ENCODE assay signal across 20 cellular contexts in the genomic region with DNA sequence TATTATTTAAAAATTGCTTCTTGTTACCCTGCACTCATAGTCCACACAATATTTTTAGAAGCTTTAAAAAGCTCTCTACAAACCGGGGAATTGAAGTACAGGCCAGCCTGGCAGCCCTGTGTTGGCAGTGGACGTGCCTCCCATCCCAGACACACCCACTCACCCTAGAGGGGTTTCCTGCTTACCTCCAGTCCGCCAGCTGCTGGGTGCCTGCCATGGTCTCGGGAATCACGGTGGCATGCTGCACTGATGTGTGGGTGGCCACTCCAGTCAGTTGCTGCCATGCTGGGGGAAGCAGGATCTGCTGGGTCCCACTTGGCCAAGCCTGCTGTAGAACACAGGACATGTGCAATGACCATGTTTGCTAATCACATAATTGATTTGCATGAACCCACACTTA.
DNase-seq lines count a peak whose midpoint lies in the region; ATAC-seq and TF ChIP-seq lines count a peak whose summit lies in the region.
"Had no signal": no experiment of that assay in that cellular context is flagged by ENCODE, and none has a peak within 500 bp of the region (broad histone marks: within the 10 kb centered on the region; RNA-seq: fewer than 3 reads in every experiment).

No MANE protein-coding gene starts in this region.

- H3K9me3 ChIP-seq in cardiac muscle cell (ENCODE audit: low read depth): no peaks in the 10 kb centered on the region
- no peaks in the 10 kb centered on the region for H3K9me3 ChIP-seq in trophoblast cell (ENCODE audit: insufficient read depth, low read depth, low read length)
- no peaks in the 10 kb centered on the region for H3K9me3 ChIP-seq in mucosa of descending colon
- H3K9me3 ChIP-seq: SJSA1 had no signal

- H2BK120ac ChIP-seq in trophoblast cell (ENCODE audit: insufficient read depth, low read length, poor library complexity): no peak overlapping the region

- ATAC-seq in activated CD8-positive, alpha-beta memory T cell treated with anti-CD3 and anti-CD28 coated beads, Interleukin-2, amount 10 ng/mL, durations not matched to agents 7 days and 5 days: no peak
- ATAC-seq in left ventricle myocardium superior (peak; percentile 85), mucosa of descending colon (no peak)

- no peak overlapping the region for H2AK5ac ChIP-seq in trophoblast cell (ENCODE audit: low read length)

- CTCF ChIA-PET in activated CD8-positive, alpha-beta memory T cell treated with anti-CD3 and anti-CD28 coated beads, Interleukin-2, amount 10 ng/mL, durations not matched to agents 7 days and 5 days (lab: Charles Lee): interaction anchor here (0.7 to 3.6 kb wide), 10 partner anchors 11 to 401 kb away, joined by 3 to 10 read pairs (median 3); no protein-coding TSS in a partner anchor

- peaks cover 11% of the 10 kb centered on the region for H3K36me3 Mint-ChIP-seq in activated CD8-positive, alpha-beta memory T cell treated with anti-CD3 and anti-CD28 coated beads, Interleukin-2, amount 10 ng/mL, durations not matched to agents 7 days and 5 days

- no peaks in the 10 kb centered on the region for H3K79me2 ChIP-seq in trophoblast cell (ENCODE audit: control insufficient read depth, insufficient read depth, low read length, poor library complexity)

- H2BK5ac ChIP-seq in trophoblast cell (ENCODE audit: low read depth, low read length, poor library complexity): no peak overlapping the region

- no CpG with 5 or more reads among the region's 5 CpGs for WGBS in trophoblast cell (ENCODE audit: extremely low coverage, insufficient coverage, insufficient read length)

- no peaks in the 10 kb centered on the region for H3K4me1 Mint-ChIP-seq in activated CD8-positive, alpha-beta memory T cell treated with anti-CD3 and anti-CD28 coated beads, Interleukin-2, amount 10 ng/mL, durations not matched to agents 7 days and 5 days

- H4K12ac ChIP-seq in trophoblast cell (ENCODE audit: low read depth, low read length): no peak overlapping the region

- no peak overlapping the region for H2AFZ ChIP-seq in trophoblast cell (ENCODE audit: insufficient read depth, low read length, poor library complexity)

- intact Hi-C loops in left ventricle myocardium superior (cut with micrococcal nuclease): no loop called here
- intact Hi-C loops in mucosa of descending colon (cut with DNase I, micrococcal nuclease): no loop called here

- H3K18ac ChIP-seq in trophoblast cell (ENCODE audit: low read length): no peak overlapping the region

- H4K91ac ChIP-seq in trophoblast cell (ENCODE audit: low read depth, low read length): no peak overlapping the region

- no peaks in the 10 kb centered on the region for H3K79me1 ChIP-seq in trophoblast cell (ENCODE audit: low read length)

- H3K14ac ChIP-seq in trophoblast cell (ENCODE audit: low read length): no peak overlapping the region

- no peak overlapping the region for H2BK12ac ChIP-seq in trophoblast cell (ENCODE audit: low read length)

- H3K23ac ChIP-seq in trophoblast cell (ENCODE audit: low read length): no peak overlapping the region

- no peak overlapping the region for H3K4me2 ChIP-seq in trophoblast cell (ENCODE audit: low read length)

- no peak overlapping the region for H3K4me3 Mint-ChIP-seq in activated CD8-positive, alpha-beta memory T cell treated with anti-CD3 and anti-CD28 coated beads, Interleukin-2, amount 10 ng/mL, durations not matched to agents 7 days and 5 days

- H3K27ac ChIP-seq in cardiac muscle cell: peak overlapping the region; percentile 70
- H3K27ac ChIP-seq in trophoblast cell (ENCODE audit: low read depth, low read length): no peak overlapping the region
- H3K27ac ChIP-seq: SJSA1 had no signal

- H3K27me3 ChIP-seq in cardiac muscle cell (no peaks in the 10 kb centered on the region), trophoblast cell (ENCODE audit: insufficient read depth, low read length) (no peaks in the 10 kb centered on the region)
- H3K27me3 ChIP-seq: SJSA1 had no signal

- no peak overlapping the region for H4K8ac ChIP-seq in trophoblast cell (ENCODE audit: low read depth, low read length)

- no peaks in the 10 kb centered on the region for H3K9me3 Mint-ChIP-seq in activated CD8-positive, alpha-beta memory T cell treated with anti-CD3 and anti-CD28 coated beads, Interleukin-2, amount 10 ng/mL, durations not matched to agents 7 days and 5 days (ENCODE audit: low read depth)

- no peak overlapping the region for H3K9ac ChIP-seq in trophoblast cell (ENCODE audit: low read length)

- H3K4me1 ChIP-seq in cardiac muscle cell (ENCODE audit: low read depth): peaks cover 4% of the 10 kb centered on the region
- H3K4me1 ChIP-seq in trophoblast cell (ENCODE audit: control insufficient read depth in 1 of 2, insufficient read depth in 2 of 2, low read length in 2 of 2): no peaks in the 10 kb centered on the region
- no peaks in the 10 kb centered on the region for H3K4me1 ChIP-seq in mucosa of descending colon (ENCODE audit: low read depth)
- H3K4me1 ChIP-seq: SJSA1 had no signal

- H3K27me3 Mint-ChIP-seq in activated CD8-positive, alpha-beta memory T cell treated with anti-CD3 and anti-CD28 coated beads, Interleukin-2, amount 10 ng/mL, durations not matched to agents 7 days and 5 days: no peaks in the 10 kb centered on the region

- TF ChIP-seq CTCF in cardiac muscle cell (IDR thresholded peaks at IDR 0.05; ENCODE audit: low read depth, low read length): no peak
- TF ChIP-seq CTCF in mucosa of descending colon (IDR thresholded peaks at IDR 0.05): no peak

- H3K4ac ChIP-seq in trophoblast cell (ENCODE audit: low read depth, low read length): no peak overlapping the region

- H3K27ac Mint-ChIP-seq in activated CD8-positive, alpha-beta memory T cell treated with anti-CD3 and anti-CD28 coated beads, Interleukin-2, amount 10 ng/mL, durations not matched to agents 7 days and 5 days: no peak overlapping the region

- DNase-seq in activated CD8-positive, alpha-beta memory T cell treated with anti-CD3 and anti-CD28 coated beads for 24 hours: peak; percentile 35
- no peak for DNase-seq in activated CD8-positive, alpha-beta memory T cell treated with anti-CD3 and anti-CD28 coated beads, Interleukin-2, amount 10 ng/mL, durations not matched to agents 7 days and 5 days
- DNase-seq in cardiac muscle cell (ENCODE audit: low read depth in 1 of 2, low spot score in 1 of 2) (no peak), left ventricle myocardium superior (peak; percentile 59), trophoblast cell (no peak), mucosa of descending colon (no peak), NCI-H1436 (lab: John Stamatoyannopoulos, UW) (no peak)
- DNase-seq in stimulated activated CD4-positive, alpha-beta T cell treated with anti-CD3 and anti-CD28 coated beads, Interleukin-4, amount 100 ng/mL, for 4 hours: no peak
- DNase-seq: 8988T, ACHN, DMS153, DND-41, MV-4-11, NCI-H1105, NCI-H146, NCI-H1930, NCI-H446, NCI-H524 treated with DMSO at 0.1 percent for 48 hours, NCI-H774 had no signal

- H3K4me3 ChIP-seq in cardiac muscle cell: no peak overlapping the region
- H3K4me3 ChIP-seq in trophoblast cell (ENCODE audit: low read depth, low read length): peak overlapping the region; percentile 40
- H3K4me3 ChIP-seq in mucosa of descending colon: no peak overlapping the region
- H3K4me3 ChIP-seq: SJSA1 had no signal

- H3K36me3 ChIP-seq in cardiac muscle cell (peaks cover 67% of the 10 kb centered on the region), trophoblast cell (ENCODE audit: control insufficient read depth in 1 of 2, insufficient read depth in 2 of 2, low read length in 2 of 2) (peaks cover 0 to 3% of the 10 kb centered on the region in 2 experiments), mucosa of descending colon (ENCODE audit: low read depth) (no peaks in the 10 kb centered on the region)

Comparison
In these comparisons a context has a peak if more than half of its experiments do, and no peak if none do; other contexts are left out.
1. DNase-seq: peak in activated CD8-positive, alpha-beta memory T cell treated with anti-CD3 and anti-CD28 coated beads for 24 hours (single experiment) and left ventricle myocardium superior (single experiment); none in activated CD8-positive, alpha-beta memory T cell treated with anti-CD3 and anti-CD28 coated beads, Interleukin-2, amount 10 ng/mL, durations not matched to agents 7 days and 5 days (single experiment), cardiac muscle cell (0 of 2), trophoblast cell (0 of 2), mucosa of descending colon (0 of 3), NCI-H1436 (single experiment) and stimulated activated CD4-positive, alpha-beta T cell treated with anti-CD3 and anti-CD28 coated beads, Interleukin-4, amount 100 ng/mL, for 4 hours (0 of 2).